Comparison of ENCODE assay signal across 1 cellular context in the genomic region with DNA sequence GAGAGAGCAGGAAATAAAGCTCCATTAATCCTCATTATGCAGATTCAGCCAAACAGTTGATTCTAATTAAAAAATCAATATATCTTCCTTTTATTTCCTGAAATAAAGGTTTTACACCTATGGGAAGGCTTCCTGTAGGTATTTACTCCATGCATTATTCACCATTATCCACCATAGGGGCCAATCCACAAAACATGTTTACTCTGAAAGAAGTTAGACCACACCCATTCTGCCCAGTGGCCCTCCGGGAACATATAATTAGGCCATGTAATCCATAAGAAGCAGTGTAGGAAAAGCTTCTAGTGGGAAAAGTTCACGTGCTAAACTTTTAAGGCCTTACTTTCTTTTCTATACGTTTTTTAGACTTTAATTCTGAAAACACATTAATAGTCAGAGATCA.
TF ChIP-seq lines count a peak whose summit lies in the region.

No MANE protein-coding gene starts in this region.

TF ChIP-seq in A549, 52 proteins besides CTCF, POLR2A, EP300 and RAD21 (continued from another document):
- no peak for TF ChIP-seq SMC3 (IDR thresholded peaks at IDR 0.05)
- TF ChIP-seq, protein P1, sequence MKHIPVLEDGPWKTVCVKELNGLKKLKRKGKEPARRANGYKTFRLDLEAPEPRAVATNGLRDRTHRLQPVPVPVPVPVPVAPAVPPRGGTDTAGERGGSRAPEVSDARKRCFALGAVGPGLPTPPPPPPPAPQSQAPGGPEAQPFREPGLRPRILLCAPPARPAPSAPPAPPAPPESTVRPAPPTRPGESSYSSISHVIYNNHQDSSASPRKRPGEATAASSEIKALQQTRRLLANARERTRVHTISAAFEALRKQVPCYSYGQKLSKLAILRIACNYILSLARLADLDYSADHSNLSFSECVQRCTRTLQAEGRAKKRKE (CRISPR knock-in tag; IDR thresholded peaks at IDR 0.05; ENCODE audit: low read depth) = no peak
- no peak for TF ChIP-seq ZFP36 (IDR thresholded peaks at IDR 0.05; ENCODE audit: borderline replicate concordance, partially characterized antibody)
- no peak for TF ChIP-seq RARB (CRISPR knock-in tag; IDR thresholded peaks at IDR 0.05)
- TF ChIP-seq, protein P2, sequence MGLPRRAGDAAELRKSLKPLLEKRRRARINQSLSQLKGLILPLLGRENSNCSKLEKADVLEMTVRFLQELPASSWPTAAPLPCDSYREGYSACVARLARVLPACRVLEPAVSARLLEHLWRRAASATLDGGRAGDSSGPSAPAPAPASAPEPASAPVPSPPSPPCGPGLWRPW (IDR thresholded peaks at IDR 0.05) = no peak
- no peak for TF ChIP-seq HOXB5 (CRISPR knock-in tag; IDR thresholded peaks at IDR 0.05)
- TF ChIP-seq MYC (IDR thresholded peaks at IDR 0.05; ENCODE audit: borderline replicate concordance, low read length) = no peak
- TF ChIP-seq JUN (IDR thresholded peaks at IDR 0.05) = no peak
- TF ChIP-seq, protein P3, sequence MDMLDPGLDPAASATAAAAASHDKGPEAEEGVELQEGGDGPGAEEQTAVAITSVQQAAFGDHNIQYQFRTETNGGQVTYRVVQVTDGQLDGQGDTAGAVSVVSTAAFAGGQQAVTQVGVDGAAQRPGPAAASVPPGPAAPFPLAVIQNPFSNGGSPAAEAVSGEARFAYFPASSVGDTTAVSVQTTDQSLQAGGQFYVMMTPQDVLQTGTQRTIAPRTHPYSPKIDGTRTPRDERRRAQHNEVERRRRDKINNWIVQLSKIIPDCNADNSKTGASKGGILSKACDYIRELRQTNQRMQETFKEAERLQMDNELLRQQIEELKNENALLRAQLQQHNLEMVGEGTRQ (IDR thresholded peaks at IDR 0.05) = no peak
